In genomic region chr4:148215202-148215601, GRCh38 we compare ENCODE assay signal across 17 cellular contexts.
DNase-seq lines count a peak whose midpoint lies in the region; ATAC-seq and TF ChIP-seq lines count a peak whose summit lies in the region.
"Had no signal": no experiment of that assay in that cellular context is flagged by ENCODE, and none has a peak within 500 bp of the region (broad histone marks: within the 10 kb centered on the region; RNA-seq: fewer than 3 reads in every experiment).

No MANE protein-coding gene starts in this region.

- H3K4me1 Mint-ChIP-seq in MCF 10A (ENCODE audit: insufficient read depth, unreplicated experiment), result peaks cover 5% of the 10 kb centered on the region
- H3K4me1 Mint-ChIP-seq: neural crest cell had no signal

- intact Hi-C loops in ascending aorta (cut with DNase I), result loop anchor here (5.0 kb wide), 1 partner anchor 227 kb away; the partner anchor contains the start of gene NR3C2
- intact Hi-C loops in Right ventricle myocardium superior (cut with DNase I), result no loop called here
- intact Hi-C loops in mucosa of descending colon (cut with DNase I, micrococcal nuclease), result no loop called here
- intact Hi-C loops in MCF 10A (cut with micrococcal nuclease), result no loop called here

- TF ChIP-seq CTCF in ascending aorta (IDR thresholded peaks at IDR 0.05), result peak in 1 of 3 experiments; percentile 12
- no peak for TF ChIP-seq CTCF in mucosa of descending colon (IDR thresholded peaks at IDR 0.05)
- no peak for TF ChIP-seq CTCF in thoracic aorta (IDR thresholded peaks at IDR 0.05)
- TF ChIP-seq CTCF in MCF 10A (IDR thresholded peaks at IDR 0.05; ENCODE audit: unreplicated experiment), result no peak

- H3K4me3 ChIP-seq in ascending aorta (peak overlapping the region; percentile 14 to 43), mucosa of descending colon (no peak overlapping the region), thoracic aorta (peak overlapping the region; percentile 66)

- H3K9me3 Mint-ChIP-seq in MCF 10A (ENCODE audit: unreplicated experiment), result no peaks in the 10 kb centered on the region
- H3K9me3 Mint-ChIP-seq: activated CD4-positive, alpha-beta memory T cell treated with anti-CD3 and anti-CD28 coated beads, Interleukin-2, amount 10 ng/mL, durations not matched to agents 7 days and 5 days; activated naive CD4-positive, alpha-beta T cell treated with anti-CD3 and anti-CD28 coated beads, Interleukin-2, amount 50 U/mL, for 24 hours; activated T-cell treated with anti-CD3 and anti-CD28 coated beads, Interleukin-2, amount 50 U/mL, for 4 hours; neural crest cell had no signal

- H3K27me3 ChIP-seq in ascending aorta (no peaks in the 10 kb centered on the region), thoracic aorta (replicated peaks; ENCODE audit: insufficient read depth) (no peaks in the 10 kb centered on the region)

- CTCF ChIA-PET in MCF 10A (lab: Yijun Ruan, JAX), result interaction anchor here (0.6 to 1.2 kb wide), 2 partner anchors 9 to 349 kb away, joined by 3 to 5 read pairs; no protein-coding TSS in a partner anchor

- DNase-seq in ascending aorta (ENCODE audit: low spot score in 2 of 2), result no peak
- no peak for DNase-seq in Right ventricle myocardium superior
- DNase-seq in mucosa of descending colon, result no peak
- no peak for DNase-seq in thoracic aorta (ENCODE audit: low spot score)
- DNase-seq in MCF 10A (ENCODE audit: unreplicated experiment), result no peak
- no peak for DNase-seq in cerebellum (ENCODE audit: low spot score)
- DNase-seq in NCI-H1105 treated with DMSO at 0.1 percent for 48 hours (lab: John Stamatoyannopoulos, UW), result no peak
- DNase-seq: activated CD4-positive, alpha-beta memory T cell treated with anti-CD3 and anti-CD28 coated beads, Interleukin-2, amount 10 ng/mL, durations not matched to agents 7 days and 5 days; activated T-cell treated with anti-CD3 and anti-CD28 coated beads, Interleukin-2, amount 50 U/mL, for 4 hours; effector memory CD4-positive, alpha-beta T cell; NCI-H1694; NCI-H226; SHP77; T-helper 1 cell had no signal

- ATAC-seq in Right ventricle myocardium superior (ENCODE audit: poor library complexity) (peak; percentile 76), mucosa of descending colon (peak; percentile 59), thoracic aorta (ENCODE audit: insufficient number of reproducible peaks, low FRiP score, low read depth) (no peak), GM21528 (IDR thresholded peaks at IDR 0.05; ENCODE audit: low FRiP score, unreplicated experiment) (no peak)
- ATAC-seq: activated T-cell treated with anti-CD3 and anti-CD28 coated beads, Interleukin-2, amount 50 U/mL, for 4 hours had no signal

- H3K36me3 ChIP-seq in ascending aorta (no peaks in the 10 kb centered on the region), mucosa of descending colon (ENCODE audit: low read depth) (no peaks in the 10 kb centered on the region), thoracic aorta (no peaks in the 10 kb centered on the region)

- H3K36me3 Mint-ChIP-seq in MCF 10A (ENCODE audit: insufficient read depth, unreplicated experiment), result no peaks in the 10 kb centered on the region

- H3K4me1 ChIP-seq in ascending aorta (peaks cover 0 to 4% of the 10 kb centered on the region in 2 donors), mucosa of descending colon (ENCODE audit: low read depth) (no peaks in the 10 kb centered on the region), thoracic aorta (ENCODE audit: control insufficient read depth in 1 of 2, low read depth in 2 of 2) (peaks cover 2 to 39% of the 10 kb centered on the region in 2 donors)

- H3K9me3 ChIP-seq in ascending aorta, result no peaks in the 10 kb centered on the region
- H3K9me3 ChIP-seq in mucosa of descending colon, result no peaks in the 10 kb centered on the region
- H3K9me3 ChIP-seq in thoracic aorta, result no peaks in the 10 kb centered on the region

- H3K27ac ChIP-seq in ascending aorta, result peak overlapping the region; percentile 28 to 38
- H3K27ac ChIP-seq in thoracic aorta, result peak overlapping the region; percentile 34 to 40

- no peaks in the 10 kb centered on the region for H3K27me3 Mint-ChIP-seq in MCF 10A (ENCODE audit: insufficient read depth, unreplicated experiment)
- H3K27me3 Mint-ChIP-seq: activated CD4-positive, alpha-beta memory T cell treated with anti-CD3 and anti-CD28 coated beads, Interleukin-2, amount 10 ng/mL, durations not matched to agents 7 days and 5 days; activated naive CD4-positive, alpha-beta T cell treated with anti-CD3 and anti-CD28 coated beads, Interleukin-2, amount 50 U/mL, for 24 hours had no signal

- no TSS peak for BruUV-seq in MCF 10A (replicated peaks; lab: Mats Ljungman, UMichigan)

- H3K27ac Mint-ChIP-seq in MCF 10A (ENCODE audit: low read depth, unreplicated experiment), result no peak overlapping the region
- H3K27ac Mint-ChIP-seq: activated CD4-positive, alpha-beta memory T cell treated with anti-CD3 and anti-CD28 coated beads, Interleukin-2, amount 10 ng/mL, durations not matched to agents 7 days and 5 days; activated naive CD4-positive, alpha-beta T cell treated with anti-CD3 and anti-CD28 coated beads, Interleukin-2, amount 50 U/mL, for 24 hours had no signal

- POLR2A ChIA-PET in MCF 10A (lab: Yijun Ruan, JAX), result interaction anchor here (0.9 kb wide), 1 partner anchor 120 kb away, joined by 3 read pairs; no protein-coding TSS in a partner anchor

- H3K4me3 Mint-ChIP-seq in MCF 10A (ENCODE audit: unreplicated experiment), result no peak overlapping the region
- H3K4me3 Mint-ChIP-seq: activated CD4-positive, alpha-beta memory T cell treated with anti-CD3 and anti-CD28 coated beads, Interleukin-2, amount 10 ng/mL, durations not matched to agents 7 days and 5 days; activated naive CD4-positive, alpha-beta T cell treated with anti-CD3 and anti-CD28 coated beads, Interleukin-2, amount 50 U/mL, for 24 hours; activated T-cell treated with anti-CD3 and anti-CD28 coated beads, Interleukin-2, amount 50 U/mL, for 4 hours; neural crest cell had no signal

Comparison
In these comparisons a context has a peak if more than half of its experiments do, and no peak if none do; other contexts are left out.
1. ATAC-seq: peak in Right ventricle myocardium superior (single experiment) and mucosa of descending colon (single experiment); none in thoracic aorta (single experiment) and GM21528 (single experiment).